ENCODE assay signal across 8 cellular contexts in the genomic region with DNA sequence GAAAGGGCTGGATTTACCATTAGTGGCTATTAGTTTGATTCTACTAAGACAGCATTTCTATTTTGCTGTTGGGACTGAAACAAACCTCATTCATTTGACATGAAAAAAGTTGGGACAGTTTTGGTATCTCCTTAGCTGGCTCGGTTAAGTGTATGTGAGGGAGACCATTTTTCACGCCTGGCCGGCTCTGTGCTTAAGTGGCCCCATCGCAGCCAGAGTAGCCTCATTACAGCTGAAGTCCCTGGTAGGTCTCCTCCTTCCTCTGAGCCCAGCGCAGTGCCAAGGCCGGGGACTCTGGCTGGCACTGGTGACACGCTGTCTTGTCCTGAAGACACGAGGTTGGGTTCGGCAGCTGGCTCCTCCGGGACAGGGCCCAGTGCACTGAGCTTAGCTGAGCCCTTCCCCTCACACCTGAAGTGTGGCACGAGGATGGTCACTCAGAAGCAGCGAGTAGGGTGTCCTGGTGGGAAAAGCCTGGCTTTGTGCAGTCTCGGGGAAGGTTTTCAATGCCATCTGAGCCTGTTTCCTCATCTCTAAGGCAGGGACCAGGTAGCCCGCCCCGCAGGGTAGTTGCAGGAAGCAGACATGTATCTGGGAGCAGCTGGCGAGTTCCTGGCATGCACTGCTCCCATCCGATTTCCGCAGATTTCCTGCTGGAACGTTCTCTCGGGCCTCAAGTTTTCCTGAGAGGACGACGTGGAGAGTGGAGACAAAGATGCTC.
DNase-seq lines count a peak whose midpoint lies in the region; ATAC-seq and TF ChIP-seq lines count a peak whose summit lies in the region.

No MANE protein-coding gene starts in this region.

- no peak overlapping the region for H2BK5ac ChIP-seq in H9 (ENCODE audit: insufficient read length, low read length)

- H3K4me2 ChIP-seq in H9 (ENCODE audit: insufficient read depth, insufficient read length, low read length), result no peak overlapping the region

- H3K79me1 ChIP-seq in H9 (ENCODE audit: insufficient read depth, low read depth, low read length, poor library complexity, severe bottlenecking), result no peaks in the 10 kb centered on the region

- H3K56ac ChIP-seq in H9 (ENCODE audit: insufficient read length, low read depth, low read length), result no peak overlapping the region

- H2BK20ac ChIP-seq in H9 (ENCODE audit: low read depth, low read length, poor library complexity, severe bottlenecking), result no peak overlapping the region

- no peaks in the 10 kb centered on the region; a peak in 1 of 5 replicates for H3K9me3 Mint-ChIP-seq in H9

- H3K36me3 ChIP-seq in endocrine pancreas (ENCODE audit: control insufficient read depth, insufficient read depth, low read length), result no peaks in the 10 kb centered on the region

- no peak for TF ChIP-seq CTCF in RWPE1 (conservative IDR thresholded peaks at IDR 0.05; ENCODE audit: low read depth)
- no peak for TF ChIP-seq CTCF in omental fat pad (IDR thresholded peaks at IDR 0.05)
- no peak for TF ChIP-seq CTCF in H9 (conservative IDR thresholded peaks at IDR 0.05)

- H3K4me1 Mint-ChIP-seq in H9, result peaks cover 14 to 21% of the 10 kb centered on the region in 2 experiments

- POLR2A ChIA-PET in RWPE1 (lab: Yijun Ruan, JAX; ENCODE audit: low non-redundant PET), result interaction anchor here (0.6 to 1.3 kb wide), 5 partner anchors 12 to 197 kb away, joined by 3 to 12 read pairs (median 4); no protein-coding TSS in a partner anchor

- WGBS in H9 (ENCODE audit: extremely low coverage, insufficient read length, low lambda C conversion rate), result no CpG with 5 or more reads among the region's 22 CpGs

- peaks cover 3% of the 10 kb centered on the region for H3K23me2 ChIP-seq in H9 (ENCODE audit: insufficient read length, low read depth, low read length, poor library complexity, severe bottlenecking)

- H3K27ac ChIP-seq in RWPE1 (peak overlapping the region; percentile 93), H9 (ENCODE audit: insufficient read length, low read depth, low read length) (no peak overlapping the region)

- no peak overlapping the region for H2BK12ac ChIP-seq in H9 (ENCODE audit: insufficient read length, low read depth, low read length)

- H2BK120ac ChIP-seq in H9 (ENCODE audit: low read depth, low read length, poor library complexity, severe bottlenecking), result no peak overlapping the region

- H3K4me1 ChIP-seq in endocrine pancreas (ENCODE audit: control insufficient read depth, insufficient read depth, low read length), result no peaks in the 10 kb centered on the region
- H3K4me1 ChIP-seq in H9 (ENCODE audit: insufficient read depth, low read length), result peaks cover 4% of the 10 kb centered on the region; the same call in 1 of the 2 replicates

- H2BK15ac ChIP-seq in H9 (ENCODE audit: low read depth, low read length), result no peak overlapping the region

- no peak overlapping the region for H2AFZ ChIP-seq in H9 (ENCODE audit: low read length)

- H4K20me1 ChIP-seq in H9 (ENCODE audit: control insufficient read depth, insufficient read depth, insufficient read length), result no peaks in the 10 kb centered on the region

- no peak overlapping the region for H4K8ac ChIP-seq in H9 (replicated peaks; ENCODE audit: insufficient read length, low read depth, low read length)

- H3K9ac ChIP-seq in endocrine pancreas (ENCODE audit: control insufficient read depth, insufficient read depth, low read length) (peak overlapping the region; percentile 100), H9 (ENCODE audit: extremely low read depth, insufficient read length, low read length) (no peak overlapping the region)

- H3K4ac ChIP-seq in H9 (ENCODE audit: low read depth, low read length), result no peak overlapping the region

- H3K27me3 Mint-ChIP-seq in H9 (ENCODE audit: low read depth), result peaks cover 15% of the 10 kb centered on the region

- H3K4me3 Mint-ChIP-seq in H9, result peak overlapping the region in 1 of 2 experiments; percentile 39; a peak in 2 of 5 replicates

- peak overlapping the region; percentile 67 for H3K4me3 ChIP-seq in endocrine pancreas (ENCODE audit: control insufficient read depth, insufficient read depth, low read length)

- H3K79me2 ChIP-seq in H9 (ENCODE audit: insufficient read depth, low read length), result no peaks in the 10 kb centered on the region

- no peak overlapping the region; the same call in 1 of the 2 replicates for H3K14ac ChIP-seq in H9 (ENCODE audit: insufficient read depth, low read length)

- no peaks in the 10 kb centered on the region for H3K27me3 ChIP-seq in endocrine pancreas (ENCODE audit: control insufficient read depth, insufficient read depth, low read length)
- no peaks in the 10 kb centered on the region for H3K27me3 ChIP-seq in H9 (ENCODE audit: insufficient read depth, low read length)

- H3K18ac ChIP-seq in H9 (ENCODE audit: insufficient read length, low read depth, low read length), result no peak overlapping the region

- no peak overlapping the region for H4K91ac ChIP-seq in H9 (ENCODE audit: insufficient read length, low read depth, low read length)

- H3K23ac ChIP-seq in H9 (ENCODE audit: insufficient read length, low read depth, low read length), result no peak overlapping the region

- no peaks in the 10 kb centered on the region for H3K36me3 Mint-ChIP-seq in H9 (ENCODE audit: insufficient read depth in 1 of 3, low read depth in 3 of 3)

- ATAC-seq in HG02642 (IDR thresholded peaks at IDR 0.05; ENCODE audit: poor library complexity, unreplicated experiment), result peak; percentile 24
- peak; percentile 1 for ATAC-seq in omental fat pad (ENCODE audit: low FRiP score)

- H3K9me3 ChIP-seq in endocrine pancreas (ENCODE audit: control insufficient read depth, low read length) (no peaks in the 10 kb centered on the region), H9 (ENCODE audit: control insufficient read depth, low read depth, low read length) (no peaks in the 10 kb centered on the region)

- DNase-seq in NOMO-1 treated with DMSO at 0.1 percent for 48 hours (lab: John Stamatoyannopoulos, UW; ENCODE audit: unreplicated experiment) (peak; percentile 10), NOMO-1 treated with dmso at 0.1 percent for 144 hours (lab: John Stamatoyannopoulos, UW; ENCODE audit: unreplicated experiment) (no peak), RWPE1 (ENCODE audit: low spot score) (no peak), omental fat pad (ENCODE audit: low spot score) (no peak), H9 (no peak), NK-92 (lab: John Stamatoyannopoulos, UW; ENCODE audit: unreplicated experiment) (no peak)

- no peak overlapping the region for H3T11ph ChIP-seq in H9 (ENCODE audit: low read length)

- CTCF ChIA-PET in RWPE1 (lab: Yijun Ruan, JAX), result interaction anchor here (0.8 to 1.2 kb wide), 3 partner anchors 12 to 1137 kb away, joined by 3 to 4 read pairs (median 4); no protein-coding TSS in a partner anchor

- H4K5ac ChIP-seq in H9 (ENCODE audit: insufficient read length, low read depth, low read length), result no peak overlapping the region

- H3K27ac Mint-ChIP-seq in H9, result peak overlapping the region in 1 of 3 experiments; percentile 78; a peak in 1 of 7 replicates

- H2AK5ac ChIP-seq in H9 (ENCODE audit: insufficient read length, low read length), result no peak overlapping the region
